ENCODE assay signal across 7 cellular contexts in the genomic region with DNA sequence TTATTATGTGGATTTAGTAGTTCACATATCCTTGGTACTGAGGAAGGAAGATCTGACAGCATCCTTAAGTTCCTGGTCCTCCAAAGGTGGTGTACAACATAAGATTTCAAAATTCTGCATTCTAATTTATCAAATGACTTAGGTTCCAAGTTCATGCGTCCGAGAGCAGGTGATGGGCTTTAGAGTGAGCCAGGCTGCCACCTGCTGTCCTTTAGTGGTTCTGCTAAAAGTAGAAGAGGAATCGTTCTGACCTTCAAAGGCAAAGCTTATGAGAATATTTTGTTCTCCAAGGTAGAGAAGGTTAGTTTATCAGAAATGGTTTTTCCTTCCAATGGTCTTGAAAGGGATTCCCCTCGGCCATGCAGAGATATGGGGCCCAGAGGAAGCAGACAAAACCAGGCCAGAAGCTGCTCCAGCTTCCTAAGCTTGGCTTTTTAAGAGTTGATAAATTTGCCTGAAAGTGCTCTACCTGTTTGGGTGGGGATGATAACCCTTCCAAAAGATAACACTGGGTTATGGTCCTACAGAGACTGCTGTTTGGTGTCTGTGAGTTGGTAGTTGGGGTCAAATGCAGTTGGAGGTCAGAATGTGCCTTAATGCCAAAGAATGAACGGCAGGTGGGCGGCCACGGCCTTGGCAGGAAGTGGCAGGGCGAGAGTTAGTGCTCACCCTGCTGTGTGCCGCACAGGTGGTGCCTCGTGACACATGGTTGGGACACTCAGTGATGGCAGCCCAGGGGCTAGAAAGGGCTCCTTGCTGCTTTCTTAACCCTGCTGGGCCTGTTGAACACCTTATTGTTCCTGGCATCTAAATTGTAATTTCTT. TPM values are rescaled to one million over a fixed set of nuclear protein-coding genes. Genes with fewer than 3 reads are reported as not detected.
DNase-seq lines count a peak whose midpoint lies in the region; FAIRE-seq and TF ChIP-seq lines count a peak whose summit lies in the region.

No MANE protein-coding gene starts in this region.

- peak; percentile 75 for TF ChIP-seq CTCF in GM12873 (IDR thresholded peaks at IDR 0.05; ENCODE audit: insufficient read depth, low read depth, low read length, missing control alignments)
- TF ChIP-seq CTCF in keratinocyte (optimal IDR thresholded peaks at IDR 0.05 in 1 of 3, IDR thresholded peaks at IDR 0.05 in 1 of 3, conservative IDR thresholded peaks at IDR 0.05 in 1 of 3; ENCODE audit: extremely low read depth in 1 of 3, insufficient read depth in 2 of 3, low read length in 3 of 3): peak; percentile 60 to 85 (median 74)

- no peak overlapping the region for H3K27ac ChIP-seq in keratinocyte (ENCODE audit: control insufficient read depth, insufficient read depth, low read length)

- peaks cover 3% of the 10 kb centered on the region for H3K4me1 ChIP-seq in keratinocyte (ENCODE audit: control insufficient read depth, extremely low read depth, insufficient read depth, low read length)

- H4K20me1 ChIP-seq in keratinocyte (ENCODE audit: control insufficient read depth, extremely low read depth, insufficient read depth, low read length): peaks cover 2% of the 10 kb centered on the region

- FAIRE-seq in TTC549 (lab: Jason Lieb, UNC) (peak; percentile 60), keratinocyte (lab: Jason Lieb, UNC) (peak; percentile 85), H54 (lab: Jason Lieb, UNC) (no peak)

- no peak for TF ChIP-seq POLR2A in H54 (IDR thresholded peaks at IDR 0.05; ENCODE audit: low read depth, low read length)

- H3K9ac ChIP-seq in keratinocyte (ENCODE audit: control insufficient read depth, extremely low read depth, insufficient read depth, low read length): no peak overlapping the region

- no peak overlapping the region for H2AFZ ChIP-seq in keratinocyte (ENCODE audit: control insufficient read depth, low read length)

- in situ Hi-C loops in T47D (cut with HindIII; ENCODE audit: low pct_unique_long_range_greater_than_20kb, low sequenced_read_pairs): no loop called here

- no peaks in the 10 kb centered on the region for H3K9me3 ChIP-seq in keratinocyte (ENCODE audit: control insufficient read depth, low read depth, low read length)

- no peaks in the 10 kb centered on the region for H3K9me1 ChIP-seq in keratinocyte (ENCODE audit: control insufficient read depth, extremely low read depth, insufficient read depth, low read length)

- dilution Hi-C loops in keratinocyte (cut with MboI; ENCODE audit: extremely low pct_ligation_motif_present, low sequenced_read_pairs): no loop called here

- H3K27me3 ChIP-seq in keratinocyte (ENCODE audit: control insufficient read depth, extremely low read depth, insufficient read depth, low read length): no peaks in the 10 kb centered on the region

- no peak overlapping the region for H3K4me3 ChIP-seq in keratinocyte (ENCODE audit: control insufficient read depth in 2 of 3, extremely low read depth in 1 of 3, insufficient read depth in 2 of 3, low read depth in 1 of 3, low read length in 3 of 3)

- DNase-seq in NCI-H2029 (lab: John Stamatoyannopoulos, UW): peak; percentile 53
- peak; percentile 70 to 77 for DNase-seq in T47D (ENCODE audit: low read depth in 1 of 2, low spot score in 1 of 2)
- no peak for DNase-seq in keratinocyte (ENCODE audit: low read depth, low spot score)
- peak; percentile 53 for DNase-seq in stimulated activated CD4-positive, alpha-beta T cell treated with anti-CD3 and anti-CD28 coated beads, Interleukin-2, amount 100 ng/mL, for 4 hours (ENCODE audit: low read depth)
- DNase-seq in H54 (ENCODE audit: insufficient read length, low spot score): no peak

- H3K79me2 ChIP-seq in keratinocyte (ENCODE audit: control insufficient read depth, insufficient read depth, low read length): no peaks in the 10 kb centered on the region

- H3K36me3 ChIP-seq in keratinocyte (ENCODE audit: control insufficient read depth in 2 of 2, extremely low read depth in 1 of 2, insufficient read depth in 2 of 2, low read length in 2 of 2): peaks cover 7 to 11% of the 10 kb centered on the region in 2 experiments

- no peak overlapping the region for H3K4me2 ChIP-seq in keratinocyte (ENCODE audit: control insufficient read depth, extremely low read depth, insufficient read depth, low read depth, low read length)

RNA-seq across cellular contexts. Expression of gene LRTM2, which starts 29.0 kb away (rescaled TPM):
- polyA plus RNA-seq in keratinocyte: not detected in 3 replicates
- not detected for polyA plus RNA-seq in keratinocyte (2011; ENCODE audit: low read depth)
- polyA plus RNA-seq in keratinocyte (2011; cell fraction: cytosol; rRNA removed): not detected in 2 replicates
- not detected in 2 replicates for polyA plus RNA-seq in keratinocyte (2011; cell fraction: nucleus; rRNA removed)
- polyA plus RNA-seq in keratinocyte (2012; ENCODE audit: low replicate concordance): not detected in 2 replicates
- polyA minus RNA-seq in keratinocyte: not detected in 3 replicates
- polyA minus RNA-seq in keratinocyte (2011; cell fraction: cytosol; rRNA and poly(A)+ RNA removed): not detected
- polyA minus RNA-seq in keratinocyte (2011; cell fraction: nucleus; rRNA and poly(A)+ RNA removed): not detected in 2 replicates

Comparison
In these comparisons a context has a peak if more than half of its experiments do, and no peak if none do; other contexts are left out.
1. DNase-seq: peak in NCI-H2029 (single experiment), T47D (2 of 2) and stimulated activated CD4-positive, alpha-beta T cell treated with anti-CD3 and anti-CD28 coated beads, Interleukin-2, amount 100 ng/mL, for 4 hours (single experiment); none in keratinocyte (single experiment) and H54 (single experiment).